8 cellular contexts compared by ENCODE assay signal in the genomic region with DNA sequence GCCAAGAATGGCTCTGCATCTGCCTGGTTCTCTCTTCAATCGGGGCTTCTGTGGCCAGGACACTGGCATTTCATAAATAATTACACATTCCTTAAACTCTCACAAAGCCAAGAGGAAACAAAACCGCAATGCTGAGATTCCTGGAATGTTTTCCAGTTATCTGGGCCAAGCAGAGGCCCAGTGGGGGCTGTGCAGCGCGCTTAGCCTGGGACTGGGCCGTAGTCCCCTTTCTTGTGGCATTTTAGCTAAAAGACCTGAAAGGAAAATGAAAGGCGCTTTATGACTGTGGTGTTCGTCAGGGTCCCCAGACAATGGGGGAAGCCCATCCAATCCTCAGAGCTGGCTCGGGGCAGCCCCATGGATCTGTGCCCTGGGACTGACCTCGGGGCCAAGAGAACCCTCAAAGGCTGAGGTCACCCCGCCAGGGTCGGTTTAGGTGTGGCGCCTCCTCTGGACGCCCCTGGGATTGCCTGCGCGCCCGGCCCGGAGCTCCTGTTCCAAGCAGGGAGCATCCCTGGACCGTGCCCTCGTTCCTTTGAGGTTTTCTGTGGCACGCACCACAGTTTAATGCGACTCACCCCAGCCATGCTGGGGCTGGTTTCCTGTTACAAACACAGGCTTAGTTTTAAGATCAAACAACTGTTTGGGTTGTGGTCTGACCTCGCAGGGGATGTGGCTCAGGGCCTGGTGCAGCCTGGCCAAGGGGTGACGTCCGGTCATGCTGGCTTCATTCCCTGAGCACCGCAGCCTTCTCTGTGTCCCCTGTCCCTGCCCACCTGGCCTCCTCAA. TPM values are rescaled to one million over a fixed set of nuclear protein-coding genes. Genes with fewer than 3 reads are reported as not detected.
DNase-seq lines count a peak whose midpoint lies in the region; ATAC-seq and TF ChIP-seq lines count a peak whose summit lies in the region.

No MANE protein-coding gene starts in this region.

- ATAC-seq in GM19468 (IDR thresholded peaks at IDR 0.05; ENCODE audit: extremely low read depth, unreplicated experiment) = peak; percentile 45
- ATAC-seq in activated T-cell treated with anti-CD3 and anti-CD28 coated beads, Interleukin-2, amount 50 U/mL, for 72 hours (replicated peaks in 1 of 2) = peak; percentile 86 to 89
- peak in 3 of 4 donors; percentile 9 to 50 (median 36) for ATAC-seq in heart left ventricle

- H3K9me3 ChIP-seq in Caco-2 (no peaks in the 10 kb centered on the region), heart left ventricle (no peaks in the 10 kb centered on the region)

- peak overlapping the region; percentile 75 for H3K27ac Mint-ChIP-seq in Caco-2 (ENCODE audit: unreplicated experiment)
- H3K27ac Mint-ChIP-seq in activated T-cell treated with anti-CD3 and anti-CD28 coated beads, Interleukin-2, amount 50 U/mL, for 72 hours = peak overlapping the region; percentile 70

- intact Hi-C loops in Caco-2 (cut with micrococcal nuclease; ENCODE audit: unreplicated experiment) = loop anchor here (5.0 kb wide), 1 partner anchor 35 kb away; no protein-coding TSS in a partner anchor
- intact Hi-C loops in heart left ventricle (cut with DNase I) = no loop called here

- peak; percentile 57 to 69 for DNase-seq in Caco-2
- DNase-seq in HK-2 (ENCODE audit: unreplicated experiment) = peak; percentile 76
- DNase-seq in activated T-cell treated with anti-CD3 and anti-CD28 coated beads, Interleukin-2, amount 50 U/mL, for 72 hours = peak; percentile 84 to 85
- DNase-seq in heart left ventricle = peak in 2 of 5 donors; percentile 37 to 65
- DNase-seq in stimulated activated CD4-positive, alpha-beta T cell treated with anti-CD3 and anti-CD28 coated beads, Interleukin-15, amount 100 ng/mL, for 48 hours (ENCODE audit: low read depth in 2 of 2) = peak; percentile 27 to 31
- DNase-seq in NCI-H510A treated with DMSO at 0.1 percent for 48 hours (lab: John Stamatoyannopoulos, UW) = no peak
- no peak for DNase-seq in inferior parietal cortex (ENCODE audit: extremely low spot score)

- H3K36me3 ChIP-seq in Caco-2 (ENCODE audit: control insufficient read depth, insufficient read depth, low read length) = no peaks in the 10 kb centered on the region; the same call in 1 of the 2 replicates
- H3K36me3 ChIP-seq in heart left ventricle = no peaks in the 10 kb centered on the region

- no TSS peak for BruUV-seq in Caco-2 (replicated peaks; lab: Mats Ljungman, UMichigan)

- 47 to 54% (median 50%) methylated on average over 15 to 25 of the region's 25 CpGs for WGBS in heart left ventricle, 4 donors

- no peaks in the 10 kb centered on the region for H3K27me3 Mint-ChIP-seq in Caco-2 (ENCODE audit: insufficient read depth, unreplicated experiment)
- H3K27me3 Mint-ChIP-seq in activated T-cell treated with anti-CD3 and anti-CD28 coated beads, Interleukin-2, amount 50 U/mL, for 72 hours (ENCODE audit: low read depth) = peaks cover 27% of the 10 kb centered on the region

- no peaks in the 10 kb centered on the region for H3K27me3 ChIP-seq in Caco-2 (replicated peaks; ENCODE audit: control insufficient read depth, insufficient read depth, low read length)
- peaks cover 0 to 28% (median 0%) of the 10 kb centered on the region in 9 donors for H3K27me3 ChIP-seq in heart left ventricle

- H3K9me3 Mint-ChIP-seq in Caco-2 (ENCODE audit: unreplicated experiment) = no peaks in the 10 kb centered on the region
- H3K9me3 Mint-ChIP-seq in activated T-cell treated with anti-CD3 and anti-CD28 coated beads, Interleukin-2, amount 50 U/mL, for 72 hours = no peaks in the 10 kb centered on the region

- H3K4me3 ChIP-seq in Caco-2 (ENCODE audit: low read depth, low read length) (no peak overlapping the region), heart left ventricle (no peak overlapping the region)

- H3K4me1 ChIP-seq in Caco-2 (peaks cover 24% of the 10 kb centered on the region), heart left ventricle (peaks cover 0 to 30% (median 17%) of the 10 kb centered on the region in 12 donors)

- no peak for TF ChIP-seq POLR2A in heart left ventricle (IDR thresholded peaks at IDR 0.05)

- POLR2A ChIA-PET in Caco-2 (lab: Charles Lee) = no interaction called here

- H3K27ac ChIP-seq in heart left ventricle = peak overlapping the region in 2 of 12 donors; percentile 0 to 35

- TF ChIP-seq CTCF in Caco-2 (IDR thresholded peaks at IDR 0.05; ENCODE audit: insufficient read depth in 1 of 2, low read depth in 1 of 2, low read length in 1 of 2, severe bottlenecking in 1 of 2, unreplicated experiment in 1 of 2) (peak; percentile 7 to 29), heart left ventricle (IDR thresholded peaks at IDR 0.05) (peak in 1 of 12 donors; percentile 25)

- H3K4me1 Mint-ChIP-seq in Caco-2 (ENCODE audit: low read depth, unreplicated experiment) = peaks cover 16% of the 10 kb centered on the region
- H3K4me1 Mint-ChIP-seq in activated T-cell treated with anti-CD3 and anti-CD28 coated beads, Interleukin-2, amount 50 U/mL, for 72 hours (ENCODE audit: low read depth) = peaks cover 37% of the 10 kb centered on the region

- H3K4me3 Mint-ChIP-seq in Caco-2 (ENCODE audit: unreplicated experiment) = no peak overlapping the region
- peak overlapping the region; percentile 76 to 80 for H3K4me3 Mint-ChIP-seq in activated T-cell treated with anti-CD3 and anti-CD28 coated beads, Interleukin-2, amount 50 U/mL, for 72 hours

- no peaks in the 10 kb centered on the region for H3K36me3 Mint-ChIP-seq in Caco-2 (ENCODE audit: insufficient read depth, unreplicated experiment)
- peaks cover 0 to 2% of the 10 kb centered on the region in 2 donors for H3K36me3 Mint-ChIP-seq in activated T-cell treated with anti-CD3 and anti-CD28 coated beads, Interleukin-2, amount 50 U/mL, for 72 hours (ENCODE audit: insufficient read depth in 2 of 2)

- CTCF ChIA-PET in Caco-2 (lab: Charles Lee) = interaction anchor here (0.6 to 1.0 kb wide), 2 partner anchors 53 to 523 kb away, joined by 3 to 4 read pairs; no protein-coding TSS in a partner anchor

RNA-seq across cellular contexts. Expression of a gene that starts 51.5 kb away (rescaled TPM):
- total RNA-seq in Caco-2 (2022) (13.6 and 17.7 TPM in 2 replicates), heart left ventricle (1 to 10 TPM in 6 of 9 donors, under 1 TPM in 3; 0.56 to 3.9 (median 1.6) TPM)
- total RNA-seq in activated T-cell treated with anti-CD3 and anti-CD28 coated beads, Interleukin-2, amount 50 U/mL, for 72 hours = 10 to 100 TPM; 18.7 to 25.0 TPM
- polyA plus RNA-seq in heart left ventricle = 1 to 10 TPM; 2.6 to 6.6 TPM

Comparison
In these comparisons a context has a peak if more than half of its experiments do, and no peak if none do; other contexts are left out.
1. DNase-seq: peak in Caco-2 (2 of 2), HK-2 (single experiment), activated T-cell treated with anti-CD3 and anti-CD28 coated beads, Interleukin-2, amount 50 U/mL, for 72 hours (2 of 2) and stimulated activated CD4-positive, alpha-beta T cell treated with anti-CD3 and anti-CD28 coated beads, Interleukin-15, amount 100 ng/mL, for 48 hours (2 of 2); none in NCI-H510A treated with DMSO at 0.1 percent for 48 hours (single experiment) and inferior parietal cortex (single experiment).
2. ATAC-seq: peak in every context shown above with its lines; median percentile 88 in activated T-cell treated with anti-CD3 and anti-CD28 coated beads, Interleukin-2, amount 50 U/mL, for 72 hours; 45 in GM19468; 36 in heart left ventricle.